8 cellular contexts compared by ENCODE assay signal in genomic region chrX:54639346-54640102, GRCh38.
A peak's percentile ranks its signal among the peaks of the same experiment; 100 is the strongest.
DNase-seq lines count a peak whose midpoint lies in the region; ATAC-seq and TF ChIP-seq lines count a peak whose summit lies in the region.

No MANE protein-coding gene starts in this region.

- H3K9me3 ChIP-seq in HUES48 (ENCODE audit: control insufficient read depth, insufficient read depth, low read length) (peaks cover 31% of the 10 kb centered on the region), endocrine pancreas (ENCODE audit: control insufficient read depth, low read length) (no peaks in the 10 kb centered on the region)

- H3K56ac ChIP-seq in mesendoderm (ENCODE audit: low read length), result peak overlapping the region; percentile 86

- H3K4me1 ChIP-seq in HUES48 (ENCODE audit: control insufficient read depth, insufficient read depth, low read length), result peaks cover 20% of the 10 kb centered on the region
- H3K4me1 ChIP-seq in endocrine pancreas (ENCODE audit: control insufficient read depth, insufficient read depth, low read length), result no peaks in the 10 kb centered on the region
- H3K4me1 ChIP-seq in mesendoderm (ENCODE audit: control insufficient read depth, low read depth, low read length), result no peaks in the 10 kb centered on the region

- peaks cover 24% of the 10 kb centered on the region for H3K4me1 Mint-ChIP-seq in Calu3 (ENCODE audit: low read depth, unreplicated experiment)

- no peaks in the 10 kb centered on the region for H3K79me2 ChIP-seq in mesendoderm (ENCODE audit: control insufficient read depth, insufficient read depth, low read length)

- CTCF ChIA-PET in Calu3 (lab: Charles Lee), result interaction anchor here (0.8 to 2.1 kb wide), 6 partner anchors 147 to 595 kb away, joined by 3 to 27 read pairs (median 3); partner anchors contain the start of genes APEX2 and PHF8

- H3K79me1 ChIP-seq in mesendoderm (ENCODE audit: low read length), result no peaks in the 10 kb centered on the region

- no peak overlapping the region for H3K23ac ChIP-seq in mesendoderm (ENCODE audit: low read length)

- peak overlapping the region; percentile 99 for H3K9ac ChIP-seq in HUES48 (ENCODE audit: low read depth, low read length)
- peak overlapping the region; percentile 27 for H3K9ac ChIP-seq in endocrine pancreas (ENCODE audit: control insufficient read depth, insufficient read depth, low read length)
- H3K9ac ChIP-seq in mesendoderm (ENCODE audit: low read length), result peak overlapping the region; percentile 76

- H3K4ac ChIP-seq in mesendoderm (ENCODE audit: low read depth, low read length), result peak overlapping the region; percentile 20

- H3K36me3 Mint-ChIP-seq in Calu3 (ENCODE audit: insufficient read depth, unreplicated experiment), result peaks cover 18% of the 10 kb centered on the region

- H3K4me2 ChIP-seq in mesendoderm (ENCODE audit: low read length), result peak overlapping the region; percentile 19

- H3K27me3 ChIP-seq in HUES48 (ENCODE audit: control insufficient read depth, insufficient read depth, low read length) (no peaks in the 10 kb centered on the region), endocrine pancreas (ENCODE audit: control insufficient read depth, insufficient read depth, low read length) (no peaks in the 10 kb centered on the region), mesendoderm (ENCODE audit: insufficient read depth, low read length, poor library complexity) (no peaks in the 10 kb centered on the region)

- H3K18ac ChIP-seq in mesendoderm (ENCODE audit: low read length), result peak overlapping the region; percentile 61

- H2AK5ac ChIP-seq in mesendoderm (ENCODE audit: low read length), result no peak overlapping the region

- no CpG with 5 or more reads among the region's 47 CpGs for WGBS in mesendoderm (ENCODE audit: extremely low coverage, insufficient coverage, low lambda C conversion rate)

- H3K4me3 ChIP-seq in HUES48 (ENCODE audit: low read depth, low read length), result peak overlapping the region; percentile 81
- peak overlapping the region; percentile 36 for H3K4me3 ChIP-seq in endocrine pancreas (ENCODE audit: control insufficient read depth, insufficient read depth, low read length)
- peak overlapping the region; percentile 41 for H3K4me3 ChIP-seq in mesendoderm (ENCODE audit: low read length)

- intact Hi-C loops in Calu3 (cut with micrococcal nuclease; ENCODE audit: unreplicated experiment), result loop anchor here (1.0 to 5.0 kb wide), 2 partner anchors 148 to 418 kb away; no protein-coding TSS in a partner anchor

- TSS peak; percentile 75 for BruUV-seq in Calu3 (replicated peaks; lab: Mats Ljungman, UMichigan)

- H3K27ac ChIP-seq in HUES48 (ENCODE audit: low read depth, low read length) (peak overlapping the region; percentile 99), mesendoderm (ENCODE audit: low read depth, low read length) (peak overlapping the region; percentile 76)

- H4K8ac ChIP-seq in mesendoderm (ENCODE audit: low read depth, low read length), result no peak overlapping the region

- peak overlapping the region; percentile 89 for H3K27ac Mint-ChIP-seq in Calu3 (ENCODE audit: unreplicated experiment)

- H2BK120ac ChIP-seq in mesendoderm (ENCODE audit: low read depth, low read length), result no peak overlapping the region

- no peak overlapping the region for H2BK5ac ChIP-seq in mesendoderm (ENCODE audit: low read length)

- peak; percentile 53 for TF ChIP-seq CTCF in Calu3 (IDR thresholded peaks at IDR 0.05; ENCODE audit: unreplicated experiment)

- H3K36me3 ChIP-seq in HUES48 (ENCODE audit: control insufficient read depth, insufficient read depth, low read length), result no peaks in the 10 kb centered on the region
- no peaks in the 10 kb centered on the region for H3K36me3 ChIP-seq in endocrine pancreas (ENCODE audit: control insufficient read depth, insufficient read depth, low read length)
- no peaks in the 10 kb centered on the region for H3K36me3 ChIP-seq in mesendoderm (ENCODE audit: control insufficient read depth, insufficient read depth, low read length)

- H3K9me3 Mint-ChIP-seq in Calu3 (ENCODE audit: low read depth, unreplicated experiment), result no peaks in the 10 kb centered on the region

- H3K27me3 Mint-ChIP-seq in Calu3 (ENCODE audit: unreplicated experiment), result no peaks in the 10 kb centered on the region

- DNase-seq in Calu3 (peak; percentile 91), NOMO-1 treated with dmso at 0.1 percent for 144 hours (lab: John Stamatoyannopoulos, UW; ENCODE audit: unreplicated experiment) (peak; percentile 83), mesendoderm (peak; percentile 99)
- DNase-seq in activated CD8-positive, alpha-beta memory T cell treated with anti-CD3 and anti-CD28 coated beads, Interleukin-2, amount 50 U/mL, for 1 hour (ENCODE audit: extremely low read depth), result peak; percentile 89
- DNase-seq in stimulated activated CD8-positive, alpha-beta memory T cell treated with anti-CD3 and anti-CD28 coated beads, Interleukin-12 subunit alpha, Interleukin-12 subunit beta, amount 100 ng/mL, for 4 hours (ENCODE audit: low read depth), result peak; percentile 81

- no peak overlapping the region for H2BK15ac ChIP-seq in mesendoderm (replicated peaks; ENCODE audit: low read depth)

- H3K4me3 Mint-ChIP-seq in Calu3 (ENCODE audit: low read depth, unreplicated experiment), result peak overlapping the region; percentile 74

- H4K5ac ChIP-seq in mesendoderm (ENCODE audit: low read length), result no peak overlapping the region

- peak; percentile 95 for ATAC-seq in GM21423 (IDR thresholded peaks at IDR 0.05; ENCODE audit: unreplicated experiment)

Comparison
In these comparisons a context has a peak if more than half of its experiments do, and no peak if none do; other contexts are left out.
1. Peak in every context shown above with its lines: DNase-seq, ATAC-seq, H3K4me3 ChIP-seq and H3K27ac ChIP-seq.
2. H3K9ac ChIP-seq: peak in every context shown above with its lines; median percentile 99 in HUES48; 76 in mesendoderm; 27 in endocrine pancreas.